Comparison of ENCODE assay signal across 22 cellular contexts in the genomic region with DNA sequence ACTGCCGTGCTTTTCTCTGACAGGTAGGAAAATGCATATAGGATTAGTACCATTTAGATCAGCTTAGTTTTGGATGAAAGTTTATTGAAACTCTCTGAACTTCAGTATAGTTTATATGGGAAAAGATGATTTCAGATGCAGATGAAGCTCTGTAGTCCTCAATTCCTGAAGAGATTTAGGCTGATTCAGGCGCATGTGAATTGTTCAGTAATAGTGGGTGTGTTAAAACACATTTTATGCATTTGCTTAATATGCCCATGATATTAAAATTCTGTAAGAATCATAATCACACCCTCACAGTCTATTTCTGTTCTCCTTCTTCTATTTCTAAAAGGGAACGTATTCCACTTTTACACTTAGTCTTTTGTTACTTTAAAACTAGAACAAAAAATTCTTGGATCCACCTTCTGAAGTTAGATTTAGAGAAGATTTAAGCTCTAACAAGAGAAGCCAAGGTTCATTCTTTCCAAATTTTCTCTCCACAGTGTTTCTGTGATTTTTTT.
DNase-seq lines count a peak whose midpoint lies in the region; TF ChIP-seq lines count a peak whose summit lies in the region.
"Had no signal": no experiment of that assay in that cellular context is flagged by ENCODE, and none has a peak within 500 bp of the region (broad histone marks: within the 10 kb centered on the region; RNA-seq: fewer than 3 reads in every experiment).

No MANE protein-coding gene starts in this region.

- no peaks in the 10 kb centered on the region for H3K27me3 Mint-ChIP-seq in nephron progenitor cell (ENCODE audit: low read depth, poor library complexity)
- H3K27me3 Mint-ChIP-seq: CD4-positive, CD25-positive, alpha-beta regulatory T cell had no signal

- no peak for TF ChIP-seq CTCF in nephron progenitor cell (IDR thresholded peaks at IDR 0.05)

- H3K4me1 Mint-ChIP-seq in nephron progenitor cell = no peaks in the 10 kb centered on the region
- H3K4me1 Mint-ChIP-seq: CD14-positive monocyte; CD4-positive, CD25-positive, alpha-beta regulatory T cell had no signal

- peak; percentile 50 for DNase-seq in inferior parietal cortex (ENCODE audit: extremely low spot score)
- no peak for DNase-seq in nephron progenitor cell
- peak; percentile 63 for DNase-seq in superior temporal gyrus (ENCODE audit: extremely low spot score)
- DNase-seq in activated CD8-positive, alpha-beta memory T cell treated with anti-CD3 and anti-CD28 coated beads for 24 hours = no peak
- no peak for DNase-seq in activated effector memory CD4-positive, alpha-beta T cell treated with anti-CD3 and anti-CD28 coated beads, Interleukin-2, amount 50 U/mL, for 16 hours
- no peak for DNase-seq in NCI-H1694 (lab: John Stamatoyannopoulos, UW)
- DNase-seq: 8988T; ACHN; BE2C; C1 segment of cervical spinal cord; CD4-positive, alpha-beta memory T cell; CD4-positive, CD25-positive, alpha-beta regulatory T cell; CD8-positive, alpha-beta memory T cell; COR-L47; DMS 273 treated with DMSO at 0.1 percent for 48 hours; DMS153; DMS53; DMS79; DND-41; EL; GDM1 had no signal

- no peaks in the 10 kb centered on the region for H3K9me3 Mint-ChIP-seq in nephron progenitor cell
- H3K9me3 Mint-ChIP-seq: CD14-positive monocyte; CD4-positive, alpha-beta memory T cell; CD8-positive, alpha-beta memory T cell had no signal

- H3K36me3 Mint-ChIP-seq in nephron progenitor cell (ENCODE audit: low read depth) = no peaks in the 10 kb centered on the region
- H3K36me3 Mint-ChIP-seq: CD14-positive monocyte; CD4-positive, alpha-beta memory T cell; CD4-positive, CD25-positive, alpha-beta regulatory T cell; CD8-positive, alpha-beta memory T cell had no signal

- H3K4me3 Mint-ChIP-seq in nephron progenitor cell = no peak overlapping the region
- H3K4me3 Mint-ChIP-seq: CD14-positive monocyte; CD4-positive, alpha-beta memory T cell; CD4-positive, CD25-positive, alpha-beta regulatory T cell; CD8-positive, alpha-beta memory T cell had no signal

- peak overlapping the region; percentile 41 for H3K27ac Mint-ChIP-seq in nephron progenitor cell
- H3K27ac Mint-ChIP-seq: CD14-positive monocyte; CD4-positive, alpha-beta memory T cell; CD4-positive, CD25-positive, alpha-beta regulatory T cell; CD8-positive, alpha-beta memory T cell had no signal

Comparison
In these comparisons a context has a peak if more than half of its experiments do, and no peak if none do; other contexts are left out.
1. DNase-seq: peak in inferior parietal cortex (single experiment) and superior temporal gyrus (single experiment); none in nephron progenitor cell (single experiment), activated CD8-positive, alpha-beta memory T cell treated with anti-CD3 and anti-CD28 coated beads for 24 hours (single experiment), activated effector memory CD4-positive, alpha-beta T cell treated with anti-CD3 and anti-CD28 coated beads, Interleukin-2, amount 50 U/mL, for 16 hours (single experiment) and NCI-H1694 (single experiment).